20 cellular contexts compared by ENCODE assay signal in genomic region chr16:66414891-66415290, GRCh38. TPM values are rescaled to one million over a fixed set of nuclear protein-coding genes. Genes with fewer than 3 reads are reported as not detected.
"Had no signal": no experiment of that assay in that cellular context is flagged by ENCODE, and none has a peak within 500 bp of the region (broad histone marks: within the 10 kb centered on the region; RNA-seq: fewer than 3 reads in every experiment).

No MANE protein-coding gene starts in this region.

- H3K36me3 Mint-ChIP-seq: stimulated activated memory B cell treated with anti-CD40 and anti-IgM and Interleukin-4, amounts not matched to agents 10 μg/mL and 1 μg/mL and 100 μg/mL, for 72 hours had no signal

- H3K4me3 Mint-ChIP-seq: activated CD4-positive, alpha-beta memory T cell treated with anti-CD3 and anti-CD28 coated beads for 36 hours; activated naive CD8-positive, alpha-beta T cell treated with anti-CD3 and anti-CD28 coated beads, Interleukin-2, amount 10 ng/mL, durations not matched to agents 7 days and 5 days; naive thymus-derived CD4-positive, alpha-beta T cell; stimulated activated memory B cell treated with anti-CD40 and anti-IgM and Interleukin-4, amounts not matched to agents 10 μg/mL and 1 μg/mL and 100 μg/mL, for 72 hours had no signal

- ATAC-seq: left cardiac atrium; lower lobe of right lung; naive thymus-derived CD4-positive, alpha-beta T cell; stimulated activated memory B cell treated with anti-CD40 and anti-IgM and Interleukin-4, amounts not matched to agents 10 μg/mL and 1 μg/mL and 100 μg/mL, for 72 hours had no signal

- H3K4me3 ChIP-seq: colonic mucosa, lower lobe of right lung, right atrium auricular region, spleen, tibial nerve had no signal

- H3K9me3 ChIP-seq: colonic mucosa, lower lobe of right lung, neutrophil, right atrium auricular region had no signal

- DNase-seq: activated CD4-positive, alpha-beta memory T cell treated with anti-CD3 and anti-CD28 coated beads for 36 hours; activated CD4-positive, alpha-beta T cell treated with anti-CD3 and anti-CD28 coated beads for 1 hour; activated CD8-positive, alpha-beta memory T cell treated with anti-CD3 and anti-CD28 coated beads, Interleukin-2, amount 50 U/mL, for 48 hours; activated naive CD8-positive, alpha-beta T cell treated with anti-CD3 and anti-CD28 coated beads, Interleukin-2, amount 10 ng/mL, durations not matched to agents 7 days and 5 days; caudate nucleus; effector CD4-positive, alpha-beta T cell; hippocampal formation; left cardiac atrium; lower lobe of right lung; midbrain; naive thymus-derived CD4-positive, alpha-beta T cell; posterior cingulate gyrus; spleen; stimulated activated CD4-positive, alpha-beta T cell treated with anti-CD3 and anti-CD28 coated beads, Interleukin-1b, Interleukin-23, amount 100 ng/mL, for 48 hours had no signal

- H3K27me3 ChIP-seq: colonic mucosa, right atrium auricular region, spleen had no signal

- H3K36me3 ChIP-seq: colonic mucosa, lower lobe of right lung, neutrophil, right atrium auricular region had no signal

- H3K27ac ChIP-seq: colonic mucosa, lower lobe of right lung, neutrophil, right atrium auricular region, spleen, tibial nerve had no signal

- H3K4me1 ChIP-seq: colonic mucosa, lower lobe of right lung, right atrium auricular region, tibial nerve had no signal

- H3K27me3 Mint-ChIP-seq: activated CD4-positive, alpha-beta memory T cell treated with anti-CD3 and anti-CD28 coated beads for 36 hours had no signal

- H3K27ac Mint-ChIP-seq: activated CD4-positive, alpha-beta memory T cell treated with anti-CD3 and anti-CD28 coated beads for 36 hours; activated naive CD8-positive, alpha-beta T cell treated with anti-CD3 and anti-CD28 coated beads, Interleukin-2, amount 10 ng/mL, durations not matched to agents 7 days and 5 days; stimulated activated memory B cell treated with anti-CD40 and anti-IgM and Interleukin-4, amounts not matched to agents 10 μg/mL and 1 μg/mL and 100 μg/mL, for 72 hours had no signal

RNA-seq across cellular contexts. Expression of gene BEAN1, which starts 12.2 kb away (rescaled TPM):
- total RNA-seq: activated CD4-positive, alpha-beta memory T cell treated with anti-CD3 and anti-CD28 coated beads for 36 hours; activated naive CD8-positive, alpha-beta T cell treated with anti-CD3 and anti-CD28 coated beads, Interleukin-2, amount 10 ng/mL, durations not matched to agents 7 days and 5 days; endothelial cell of umbilical vein; naive thymus-derived CD4-positive, alpha-beta T cell had no signal
- polyA plus RNA-seq: endothelial cell of umbilical vein; naive thymus-derived CD4-positive, alpha-beta T cell had no signal

RNA-seq across cellular contexts. Expression of gene CDH5, which starts 48.4 kb away (rescaled TPM):
- total RNA-seq: activated CD4-positive, alpha-beta memory T cell treated with anti-CD3 and anti-CD28 coated beads for 36 hours; activated naive CD8-positive, alpha-beta T cell treated with anti-CD3 and anti-CD28 coated beads, Interleukin-2, amount 10 ng/mL, durations not matched to agents 7 days and 5 days; naive thymus-derived CD4-positive, alpha-beta T cell had no signal
- polyA plus RNA-seq: naive thymus-derived CD4-positive, alpha-beta T cell had no signal
